ENCODE assay signal across 10 cellular contexts in the genomic region with DNA sequence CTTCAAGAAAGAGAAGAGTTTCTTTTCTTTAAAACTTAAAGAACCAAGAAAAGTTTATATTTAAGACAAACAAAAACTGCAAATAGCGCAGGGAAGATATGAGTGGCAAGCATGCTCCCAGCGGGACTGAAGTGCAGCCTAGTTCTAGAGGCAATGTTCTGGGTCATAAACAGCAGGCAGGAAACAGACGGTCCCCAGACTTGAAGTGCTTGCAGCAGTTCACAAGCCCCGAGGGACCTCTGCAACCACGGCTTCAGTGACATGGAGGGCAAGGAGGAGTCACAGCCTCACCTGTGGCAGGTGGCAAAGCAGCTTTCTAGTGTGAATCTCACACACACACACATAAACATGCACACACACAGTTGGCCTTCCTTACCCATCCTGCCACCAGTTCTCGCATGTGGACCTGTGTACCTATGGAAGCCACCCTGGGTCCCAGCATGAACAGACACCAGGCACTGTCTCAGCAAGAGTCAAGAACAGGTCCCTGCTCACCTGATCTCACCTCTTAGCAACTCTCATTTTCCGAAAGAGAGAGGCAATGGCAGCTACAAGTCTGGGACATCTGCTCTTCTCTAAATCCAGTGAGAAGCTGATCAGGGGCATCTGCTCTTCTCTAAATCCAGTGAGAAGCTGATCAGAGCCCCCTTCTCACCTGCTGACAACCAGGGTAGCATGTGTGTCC.
A peak's percentile ranks its signal among the peaks of the same experiment; 100 is the strongest.
DNase-seq lines count a peak whose midpoint lies in the region; ATAC-seq, FAIRE-seq and TF ChIP-seq lines count a peak whose summit lies in the region.
"Had no signal": no experiment of that assay in that cellular context is flagged by ENCODE, and none has a peak within 500 bp of the region (broad histone marks: within the 10 kb centered on the region; RNA-seq: fewer than 3 reads in every experiment).

No MANE protein-coding gene starts in this region.

- ATAC-seq in DND-41 (ENCODE audit: insufficient read depth, low read depth) (peak; percentile 60), GM21528 (IDR thresholded peaks at IDR 0.05; ENCODE audit: low FRiP score, unreplicated experiment) (peak; percentile 57), HG03521 (IDR thresholded peaks at IDR 0.05; ENCODE audit: unreplicated experiment) (peak; percentile 47), psoas muscle (no peak)
- ATAC-seq in activated naive CD4-positive, alpha-beta T cell treated with anti-CD3 and anti-CD28 coated beads, Interleukin-2, amount 50 U/mL, for 72 hours = no peak

- TF ChIP-seq CTCF in DND-41 (IDR thresholded peaks at IDR 0.05; ENCODE audit: borderline replicate concordance, extremely low read depth, low read length, poor library complexity, severe bottlenecking) (no peak), bronchial epithelial cell (IDR thresholded peaks at IDR 0.05; ENCODE audit: insufficient read depth, low read length, severe bottlenecking) (no peak), psoas muscle (IDR thresholded peaks at IDR 0.05) (no peak)

- no peak overlapping the region for H3K4me3 Mint-ChIP-seq in CD4-positive, alpha-beta memory T cell

- no peak overlapping the region for H3K9ac ChIP-seq in DND-41 (ENCODE audit: low read depth, low read length)

- no peaks in the 10 kb centered on the region for H3K79me2 ChIP-seq in DND-41 (ENCODE audit: insufficient read depth, low read length)

- WGBS in psoas muscle, 3 donors = 48 to 50% (median 49%) methylated on average over 7 of the region's 7 CpGs

- H4K20me1 ChIP-seq in DND-41 (ENCODE audit: insufficient read depth, low read length) = no peaks in the 10 kb centered on the region; the same call in 1 of the 2 replicates

- H2AFZ ChIP-seq in DND-41 (ENCODE audit: low read depth, low read length) = no peak overlapping the region

- intact Hi-C loops in psoas muscle (cut with DNase I) = no loop called here
- intact Hi-C loops in CD4-positive, alpha-beta memory T cell (cut with micrococcal nuclease) = no loop called here

- H3K36me3 ChIP-seq in DND-41 (ENCODE audit: insufficient read depth, low read length) (no peaks in the 10 kb centered on the region), bronchial epithelial cell (ENCODE audit: control insufficient read depth, insufficient read depth, low read length) (no peaks in the 10 kb centered on the region), psoas muscle (ENCODE audit: insufficient read depth in 1 of 2, low read depth in 1 of 2) (no peaks in the 10 kb centered on the region)
- H3K36me3 ChIP-seq in CD4-positive, alpha-beta memory T cell (ENCODE audit: insufficient read depth, low read length) = no peaks in the 10 kb centered on the region

- no peak overlapping the region for H3K4me3 ChIP-seq in DND-41 (ENCODE audit: low read depth in 1 of 2, low read length in 2 of 2)
- H3K4me3 ChIP-seq in bronchial epithelial cell (ENCODE audit: low read depth, low read length) = no peak overlapping the region
- H3K4me3 ChIP-seq in psoas muscle = no peak overlapping the region
- no peak overlapping the region for H3K4me3 ChIP-seq in CD4-positive, alpha-beta memory T cell (ENCODE audit: low read length in 2 of 2)

- no peak overlapping the region for H3K27ac Mint-ChIP-seq in activated naive CD4-positive, alpha-beta T cell treated with anti-CD3 and anti-CD28 coated beads, Interleukin-2, amount 50 U/mL, for 72 hours
- H3K27ac Mint-ChIP-seq in CD4-positive, alpha-beta memory T cell = no peak overlapping the region

- H3K27me3 ChIP-seq in DND-41 (ENCODE audit: insufficient read depth, low read length, poor library complexity) (no peaks in the 10 kb centered on the region), bronchial epithelial cell (ENCODE audit: control insufficient read depth, insufficient read depth, low read length) (no peaks in the 10 kb centered on the region), psoas muscle (ENCODE audit: insufficient read depth in 3 of 3, low read length in 2 of 3) (peaks cover 0 to 3% (median 2%) of the 10 kb centered on the region in 3 donors)
- H3K27me3 ChIP-seq in CD4-positive, alpha-beta memory T cell (ENCODE audit: insufficient read depth, low read length) = no peaks in the 10 kb centered on the region

- DNase-seq in DND-41 (peak; percentile 57), bronchial epithelial cell (ENCODE audit: low read depth) (no peak), psoas muscle (no peak), NCI-H2196 treated with DMSO at 0.1 percent for 48 hours (lab: John Stamatoyannopoulos, UW; ENCODE audit: unreplicated experiment) (no peak)
- DNase-seq in activated naive CD4-positive, alpha-beta T cell treated with anti-CD3 and anti-CD28 coated beads, Interleukin-2, amount 50 U/mL, for 72 hours (ENCODE audit: low spot score in 2 of 2) = no peak
- DNase-seq in CD4-positive, alpha-beta memory T cell = no peak
- DNase-seq: effector CD4-positive, alpha-beta T cell; SHP77 treated with DMSO at 0.1 percent for 48 hours had no signal

- no peaks in the 10 kb centered on the region for H3K9me3 ChIP-seq in DND-41 (ENCODE audit: insufficient read depth, low read length, severe bottlenecking)
- H3K9me3 ChIP-seq in psoas muscle = no peaks in the 10 kb centered on the region
- no peaks in the 10 kb centered on the region for H3K9me3 ChIP-seq in CD4-positive, alpha-beta memory T cell (ENCODE audit: control insufficient read depth in 1 of 2, low read length in 2 of 2)

- H3K27ac ChIP-seq in DND-41 (ENCODE audit: low read length) (no peak overlapping the region), psoas muscle (no peak overlapping the region)
- H3K27ac ChIP-seq in CD4-positive, alpha-beta memory T cell (ENCODE audit: low read depth, low read length) = no peak overlapping the region

- H3K4me1 ChIP-seq in DND-41 (ENCODE audit: insufficient read depth, low read length) = peaks cover 31% of the 10 kb centered on the region
- H3K4me1 ChIP-seq in psoas muscle = no peaks in the 10 kb centered on the region
- H3K4me1 ChIP-seq in CD4-positive, alpha-beta memory T cell (ENCODE audit: insufficient read depth, low read length) = no peaks in the 10 kb centered on the region

- peaks cover 1 to 6% of the 10 kb centered on the region in 2 donors for H3K27me3 Mint-ChIP-seq in CD4-positive, alpha-beta memory T cell

- peak; percentile 86 for FAIRE-seq in bronchial epithelial cell (lab: Jason Lieb, UNC)

- H3K9me3 Mint-ChIP-seq in activated naive CD4-positive, alpha-beta T cell treated with anti-CD3 and anti-CD28 coated beads, Interleukin-2, amount 50 U/mL, for 72 hours = no peaks in the 10 kb centered on the region
- no peaks in the 10 kb centered on the region for H3K9me3 Mint-ChIP-seq in CD4-positive, alpha-beta memory T cell

- peak overlapping the region; percentile 23; the same call in 1 of the 2 replicates for H3K4me2 ChIP-seq in DND-41 (ENCODE audit: insufficient read depth, low read length)

- H3K36me3 Mint-ChIP-seq in activated naive CD4-positive, alpha-beta T cell treated with anti-CD3 and anti-CD28 coated beads, Interleukin-2, amount 50 U/mL, for 72 hours = no peaks in the 10 kb centered on the region
- no peaks in the 10 kb centered on the region for H3K36me3 Mint-ChIP-seq in CD4-positive, alpha-beta memory T cell

- CTCF ChIA-PET in CD4-positive, alpha-beta memory T cell (lab: Charles Lee; ENCODE audit: partially characterized antibody) = no interaction called here

- POLR2A ChIA-PET in CD4-positive, alpha-beta memory T cell (lab: Charles Lee; ENCODE audit: partially characterized antibody) = no interaction called here

- no peaks in the 10 kb centered on the region for H3K4me1 Mint-ChIP-seq in CD4-positive, alpha-beta memory T cell

Comparison
In these comparisons a context has a peak if more than half of its experiments do, and no peak if none do; other contexts are left out.
1. ATAC-seq: peak in DND-41 (single experiment), GM21528 (single experiment) and HG03521 (single experiment); none in activated naive CD4-positive, alpha-beta T cell treated with anti-CD3 and anti-CD28 coated beads, Interleukin-2, amount 50 U/mL, for 72 hours (0 of 2) and psoas muscle (0 of 4).